13 cellular contexts compared by ENCODE assay signal in the genomic region with DNA sequence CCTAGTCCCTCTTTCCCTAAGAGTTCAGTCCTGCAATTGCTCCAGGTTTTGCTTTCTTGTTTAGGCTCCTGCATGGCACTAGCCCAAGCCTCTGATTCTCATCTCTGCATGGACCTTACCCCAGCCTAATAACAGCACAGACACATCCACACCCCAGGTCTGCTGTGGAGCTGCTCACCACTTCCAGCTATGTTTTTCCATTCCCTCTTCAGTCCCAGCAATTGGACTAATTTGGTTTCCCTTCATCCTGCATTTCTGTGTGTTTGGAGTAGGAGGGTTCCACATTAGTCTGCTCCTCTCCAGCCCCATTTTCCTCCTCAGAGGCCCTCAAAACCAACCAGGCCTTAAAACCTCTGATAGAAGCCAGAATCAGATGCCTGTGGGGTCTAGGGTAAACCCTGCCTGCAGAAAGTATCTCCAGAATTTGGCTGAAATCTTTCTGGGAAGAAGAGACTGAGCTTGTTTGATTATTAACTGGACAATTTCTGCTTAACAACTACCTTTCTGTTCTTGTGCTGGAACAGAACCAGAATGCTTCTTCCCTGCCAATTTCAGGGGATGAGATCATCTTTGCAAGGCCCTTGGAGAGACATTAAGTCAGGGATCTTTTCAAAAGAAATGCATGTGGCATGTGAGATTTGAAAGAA.
DNase-seq lines count a peak whose midpoint lies in the region; ATAC-seq and TF ChIP-seq lines count a peak whose summit lies in the region.
"Had no signal": no experiment of that assay in that cellular context is flagged by ENCODE, and none has a peak within 500 bp of the region (broad histone marks: within the 10 kb centered on the region; RNA-seq: fewer than 3 reads in every experiment).

No MANE protein-coding gene starts in this region.

- TF ChIP-seq CTCF in LNCaP clone FGC (IDR thresholded peaks at IDR 0.05; ENCODE audit: control insufficient read depth, extremely low read depth, insufficient read depth) (no peak), brain (conservative IDR thresholded peaks at IDR 0.05) (no peak)

- no peaks in the 10 kb centered on the region for H3K9me3 Mint-ChIP-seq in brain
- H3K9me3 Mint-ChIP-seq: neural crest cell had no signal

- no peaks in the 10 kb centered on the region for H3K36me3 ChIP-seq in SJCRH30

- peak overlapping the region in 4 of 5 experiments; percentile 53 to 85 (median 74) for H3K27ac Mint-ChIP-seq in brain
- H3K27ac Mint-ChIP-seq: activated naive CD8-positive, alpha-beta T cell had no signal

- no peak overlapping the region for H3K27ac ChIP-seq in SJCRH30

- peaks cover 6% of the 10 kb centered on the region; the same call in 1 of the 2 replicates for H3K4me1 ChIP-seq in SJCRH30

- H3K27me3 Mint-ChIP-seq in brain = peaks cover 7% of the 10 kb centered on the region
- H3K27me3 Mint-ChIP-seq: activated naive CD8-positive, alpha-beta T cell had no signal

- H3K4me3 ChIP-seq in LNCaP clone FGC (ENCODE audit: low read depth, low read length) = no peak overlapping the region
- H3K4me3 ChIP-seq in SJCRH30 = no peak overlapping the region
- H3K4me3 ChIP-seq: K562 had no signal

- H3K4me1 Mint-ChIP-seq in brain = peaks cover 14% of the 10 kb centered on the region
- H3K4me1 Mint-ChIP-seq: neural crest cell had no signal

- H3K4me3 Mint-ChIP-seq in brain = no peak overlapping the region
- H3K4me3 Mint-ChIP-seq: activated naive CD8-positive, alpha-beta T cell; neural crest cell had no signal

- no peaks in the 10 kb centered on the region for H3K27me3 ChIP-seq in SJCRH30

- ATAC-seq in HG03095 (IDR thresholded peaks at IDR 0.05; ENCODE audit: unreplicated experiment) (no peak), HG03432 (IDR thresholded peaks at IDR 0.05; ENCODE audit: unreplicated experiment) (no peak)
- ATAC-seq: K562 had no signal

- DNase-seq in LNCaP clone FGC (ENCODE audit: low read depth) (peak; percentile 19), iris pigment epithelial cell (ENCODE audit: low read depth) (peak; percentile 88), stromal cell of bone marrow (ENCODE audit: low read depth) (peak; percentile 60), SJCRH30 (no peak)
- DNase-seq: stimulated activated CD4-positive, alpha-beta T cell treated with anti-CD3 and anti-CD28 coated beads, Interleukin-2, amount 100 ng/mL, for 24 hours; stimulated activated naive CD4-positive, alpha-beta T cell; T-helper 2 cell had no signal

- no peaks in the 10 kb centered on the region for H3K36me3 Mint-ChIP-seq in brain
- H3K36me3 Mint-ChIP-seq: activated naive CD8-positive, alpha-beta T cell had no signal

- H3K9me3 ChIP-seq in SJCRH30 (replicated peaks) = no peaks in the 10 kb centered on the region

Comparison
In these comparisons a context has a peak if more than half of its experiments do, and no peak if none do; other contexts are left out.
1. DNase-seq: peak in LNCaP clone FGC (single experiment), iris pigment epithelial cell (single experiment) and stromal cell of bone marrow (single experiment); none in SJCRH30 (0 of 2).